Comparison of ENCODE assay signal across 9 cellular contexts in genomic region chr4:121711263-121712000, GRCh38. TPM values are rescaled to one million over a fixed set of nuclear protein-coding genes. Genes with fewer than 3 reads are reported as not detected.
DNase-seq lines count a peak whose midpoint lies in the region; ATAC-seq lines count a peak whose summit lies in the region.
"Had no signal": no experiment of that assay in that cellular context is flagged by ENCODE, and none has a peak within 500 bp of the region (broad histone marks: within the 10 kb centered on the region; RNA-seq: fewer than 3 reads in every experiment).

No MANE protein-coding gene starts in this region.

- DNase-seq in DMS153 treated with DMSO at 0.1 percent for 48 hours (lab: John Stamatoyannopoulos, UW; ENCODE audit: unreplicated experiment) (peak; percentile 9), SW480 (ENCODE audit: low spot score) (peak; percentile 87), epidermal melanocyte (ENCODE audit: insufficient read length, low spot score) (peak; percentile 36), mesendoderm (peak; percentile 98), cerebellar nuclear complex (lab: John Stamatoyannopoulos, UW) (no peak)

- ATAC-seq in GM21360 (IDR thresholded peaks at IDR 0.05; ENCODE audit: unreplicated experiment) (peak; percentile 89), HG03469 (IDR thresholded peaks at IDR 0.05; ENCODE audit: unreplicated experiment) (peak; percentile 82)
- ATAC-seq in stimulated activated memory B cell treated with anti-CD40 and anti-IgM and Interleukin-4, amounts not matched to agents 10 μg/mL and 1 μg/mL and 100 μg/mL, for 72 hours = peak; percentile 91

- H3K36me3 ChIP-seq in mesendoderm (ENCODE audit: control insufficient read depth, insufficient read depth, low read length) = no peaks in the 10 kb centered on the region

- H3K27me3 ChIP-seq in mesendoderm (ENCODE audit: insufficient read depth, low read length, poor library complexity) = no peaks in the 10 kb centered on the region

- no peak overlapping the region for H2AK5ac ChIP-seq in mesendoderm (ENCODE audit: low read length)

- peak overlapping the region; percentile 34 for H4K5ac ChIP-seq in mesendoderm (ENCODE audit: low read length)

- H3K18ac ChIP-seq in mesendoderm (ENCODE audit: low read length) = peak overlapping the region; percentile 20

- H4K8ac ChIP-seq in mesendoderm (ENCODE audit: low read depth, low read length) = no peak overlapping the region

- peak overlapping the region; percentile 6 for H3K4me2 ChIP-seq in mesendoderm (ENCODE audit: low read length)

- H3K4me1 Mint-ChIP-seq in stimulated activated memory B cell treated with anti-CD40 and anti-IgM and Interleukin-4, amounts not matched to agents 10 μg/mL and 1 μg/mL and 100 μg/mL, for 72 hours = peaks cover 9% of the 10 kb centered on the region

- peaks cover 7% of the 10 kb centered on the region for H3K4me1 ChIP-seq in mesendoderm (ENCODE audit: control insufficient read depth, low read depth, low read length)

- peaks cover 85% of the 10 kb centered on the region for H3K27me3 Mint-ChIP-seq in stimulated activated memory B cell treated with anti-CD40 and anti-IgM and Interleukin-4, amounts not matched to agents 10 μg/mL and 1 μg/mL and 100 μg/mL, for 72 hours

- H2BK120ac ChIP-seq in mesendoderm (ENCODE audit: low read depth, low read length) = no peak overlapping the region

- no peak overlapping the region for H3K4me3 ChIP-seq in mesendoderm (ENCODE audit: low read length)

- H3K9me3 Mint-ChIP-seq in stimulated activated memory B cell treated with anti-CD40 and anti-IgM and Interleukin-4, amounts not matched to agents 10 μg/mL and 1 μg/mL and 100 μg/mL, for 72 hours = no peaks in the 10 kb centered on the region
- H3K9me3 Mint-ChIP-seq: T-helper 1 cell treated with Interleukin-12 subunit alpha and Interleukin-12 subunit beta and Interleukin-4 antibody, amounts not matched to agents 30 μg/mL and 1 μg/mL, for 36 hours had no signal

- peak overlapping the region; percentile 76 for H3K56ac ChIP-seq in mesendoderm (ENCODE audit: low read length)

- H3K79me1 ChIP-seq in mesendoderm (ENCODE audit: low read length) = no peaks in the 10 kb centered on the region

- no peak overlapping the region for H2BK15ac ChIP-seq in mesendoderm (replicated peaks; ENCODE audit: low read depth)

- H3K4me3 Mint-ChIP-seq in stimulated activated memory B cell treated with anti-CD40 and anti-IgM and Interleukin-4, amounts not matched to agents 10 μg/mL and 1 μg/mL and 100 μg/mL, for 72 hours = peak overlapping the region; percentile 18
- H3K4me3 Mint-ChIP-seq: T-helper 1 cell treated with Interleukin-12 subunit alpha and Interleukin-12 subunit beta and Interleukin-4 antibody, amounts not matched to agents 30 μg/mL and 1 μg/mL, for 36 hours had no signal

- no peak overlapping the region for H3K23ac ChIP-seq in mesendoderm (ENCODE audit: low read length)

- H3K27ac ChIP-seq in mesendoderm (ENCODE audit: low read depth, low read length) = peak overlapping the region; percentile 79

- no peaks in the 10 kb centered on the region for H3K79me2 ChIP-seq in mesendoderm (ENCODE audit: control insufficient read depth, insufficient read depth, low read length)

- no peak overlapping the region for H2BK5ac ChIP-seq in mesendoderm (ENCODE audit: low read length)

- no peak overlapping the region for H3K9ac ChIP-seq in mesendoderm (ENCODE audit: low read length)

- no CpG with 5 or more reads among the region's 18 CpGs for WGBS in mesendoderm (ENCODE audit: extremely low coverage, insufficient coverage, low lambda C conversion rate)

- peak overlapping the region; percentile 27 for H3K27ac Mint-ChIP-seq in stimulated activated memory B cell treated with anti-CD40 and anti-IgM and Interleukin-4, amounts not matched to agents 10 μg/mL and 1 μg/mL and 100 μg/mL, for 72 hours
- H3K27ac Mint-ChIP-seq: T-helper 1 cell treated with Interleukin-12 subunit alpha and Interleukin-12 subunit beta and Interleukin-4 antibody, amounts not matched to agents 30 μg/mL and 1 μg/mL, for 36 hours had no signal

- no peak overlapping the region for H3K4ac ChIP-seq in mesendoderm (ENCODE audit: low read depth, low read length)

- H3K36me3 Mint-ChIP-seq in stimulated activated memory B cell treated with anti-CD40 and anti-IgM and Interleukin-4, amounts not matched to agents 10 μg/mL and 1 μg/mL and 100 μg/mL, for 72 hours = no peaks in the 10 kb centered on the region

RNA-seq across cellular contexts. Expression of gene ANXA5, which starts 14.7 kb away (rescaled TPM):
- polyA plus RNA-seq in mesendoderm (2013, experiment 1 of 2) = 218 TPM
- polyA plus RNA-seq in mesendoderm (2013, experiment 2 of 2) = 225 TPM

RNA-seq across cellular contexts. Expression of gene SMIM43, which starts 53.5 kb away (rescaled TPM):
- polyA plus RNA-seq in mesendoderm (2013, experiment 1 of 2) = 0.21 TPM
- polyA plus RNA-seq in mesendoderm (2013, experiment 2 of 2) = 0.25 TPM

Comparison
In these comparisons a context has a peak if more than half of its experiments do, and no peak if none do; other contexts are left out.
1. DNase-seq: peak in DMS153 treated with DMSO at 0.1 percent for 48 hours (single experiment), SW480 (single experiment), epidermal melanocyte (single experiment) and mesendoderm (single experiment); none in cerebellar nuclear complex (0 of 2).
2. Peak in every context shown above with its lines, with median percentiles within 50 percentile points of each other: ATAC-seq.